In the genomic region with DNA sequence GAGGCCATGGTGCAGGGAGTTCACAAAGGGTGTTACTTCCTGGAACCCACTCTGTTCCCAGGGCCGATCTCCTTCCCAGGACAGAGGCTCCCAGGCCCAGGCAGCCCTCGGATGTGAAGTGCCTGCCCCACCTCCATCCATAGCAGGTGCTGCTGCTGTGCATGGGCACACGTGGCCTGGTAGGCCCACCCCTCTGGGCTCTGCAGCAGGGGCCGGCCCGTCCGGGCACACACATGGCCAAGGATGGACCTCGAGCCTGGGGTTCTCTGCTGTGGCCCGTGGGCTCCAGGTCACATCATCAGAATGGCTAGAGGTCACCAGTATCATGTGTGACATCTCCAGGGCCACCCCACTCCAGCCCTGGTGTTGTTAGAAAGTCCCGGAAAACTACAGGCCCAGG, we compare ENCODE assay signal across 1 cellular context.
TF ChIP-seq lines count a peak whose summit lies in the region.

No MANE protein-coding gene starts in this region.

TF ChIP-seq in IMR-90, 13 proteins besides CTCF, POLR2A, EP300 and RAD21 (continued from another document):
- TF ChIP-seq, protein P1, sequence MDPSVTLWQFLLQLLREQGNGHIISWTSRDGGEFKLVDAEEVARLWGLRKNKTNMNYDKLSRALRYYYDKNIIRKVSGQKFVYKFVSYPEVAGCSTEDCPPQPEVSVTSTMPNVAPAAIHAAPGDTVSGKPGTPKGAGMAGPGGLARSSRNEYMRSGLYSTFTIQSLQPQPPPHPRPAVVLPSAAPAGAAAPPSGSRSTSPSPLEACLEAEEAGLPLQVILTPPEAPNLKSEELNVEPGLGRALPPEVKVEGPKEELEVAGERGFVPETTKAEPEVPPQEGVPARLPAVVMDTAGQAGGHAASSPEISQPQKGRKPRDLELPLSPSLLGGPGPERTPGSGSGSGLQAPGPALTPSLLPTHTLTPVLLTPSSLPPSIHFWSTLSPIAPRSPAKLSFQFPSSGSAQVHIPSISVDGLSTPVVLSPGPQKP (IDR thresholded peaks at IDR 0.05; ENCODE audit: borderline replicate concordance, low read depth, low read length), result no peak
- TF ChIP-seq RFX5 (IDR thresholded peaks at IDR 0.05; ENCODE audit: low read depth, low read length) (no peak), NFE2L2 (IDR thresholded peaks at IDR 0.05; ENCODE audit: low read depth, low read length) (no peak), MAFK (IDR thresholded peaks at IDR 0.05; ENCODE audit: low read depth, low read length) (no peak), SMC3 (IDR thresholded peaks at IDR 0.05; ENCODE audit: low read depth, low read length) (no peak), BHLHE40 (IDR thresholded peaks at IDR 0.05; ENCODE audit: low read depth, low read length) (no peak), RCOR1 (IDR thresholded peaks at IDR 0.05; ENCODE audit: insufficient replicate concordance, low read length) (no peak), CEBPB (IDR thresholded peaks at IDR 0.05; ENCODE audit: low read depth, low read length) (no peak), MAZ (IDR thresholded peaks at IDR 0.05; ENCODE audit: borderline replicate concordance, low read depth, low read length) (no peak)
- TF ChIP-seq, protein P2, sequence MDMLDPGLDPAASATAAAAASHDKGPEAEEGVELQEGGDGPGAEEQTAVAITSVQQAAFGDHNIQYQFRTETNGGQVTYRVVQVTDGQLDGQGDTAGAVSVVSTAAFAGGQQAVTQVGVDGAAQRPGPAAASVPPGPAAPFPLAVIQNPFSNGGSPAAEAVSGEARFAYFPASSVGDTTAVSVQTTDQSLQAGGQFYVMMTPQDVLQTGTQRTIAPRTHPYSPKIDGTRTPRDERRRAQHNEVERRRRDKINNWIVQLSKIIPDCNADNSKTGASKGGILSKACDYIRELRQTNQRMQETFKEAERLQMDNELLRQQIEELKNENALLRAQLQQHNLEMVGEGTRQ (IDR thresholded peaks at IDR 0.05; ENCODE audit: low read depth, low read length), result no peak
